In genomic region chr20:51661609-51662178, GRCh38 we compare ENCODE assay signal across 1 cellular context.
TF ChIP-seq lines count a peak whose summit lies in the region.

No MANE protein-coding gene starts in this region.

TF ChIP-seq in HepG2, 621 proteins besides CTCF, POLR2A, EP300 and RAD21 (continued from another document and continues in another):
- no peak; the same call in 1 of the 2 replicates for TF ChIP-seq HNF1B (CRISPR knock-in tag; IDR thresholded peaks at IDR 0.05)
- TF ChIP-seq YEATS4 (CRISPR knock-in tag; IDR thresholded peaks at IDR 0.05; ENCODE audit: borderline replicate concordance): no peak
- TF ChIP-seq ZNF713 (CRISPR knock-in tag; IDR thresholded peaks at IDR 0.05): no peak
- no peak for TF ChIP-seq ZNF576 (CRISPR knock-in tag; IDR thresholded peaks at IDR 0.05)
- no peak for TF ChIP-seq SYNCRIP (IDR thresholded peaks at IDR 0.05; ENCODE audit: insufficient read depth, low read depth, low read length)
- TF ChIP-seq ZFP36L2 (CRISPR knock-in tag; IDR thresholded peaks at IDR 0.05): no peak
- TF ChIP-seq RCOR2 (CRISPR knock-in tag; IDR thresholded peaks at IDR 0.05): peak; percentile 52; the same call in 1 of the 2 replicates
- TF ChIP-seq HMGXB4 (CRISPR knock-in tag; IDR thresholded peaks at IDR 0.05; ENCODE audit: borderline replicate concordance in 1 of 2, low read depth in 1 of 2): no peak
- TF ChIP-seq PLSCR1 (CRISPR knock-in tag; IDR thresholded peaks at IDR 0.05; ENCODE audit: borderline replicate concordance): no peak
- TF ChIP-seq YY1 (IDR thresholded peaks at IDR 0.05; ENCODE audit: insufficient read depth, insufficient replicate concordance, low read depth, low read length): no peak
- no peak for TF ChIP-seq ELF4 (CRISPR knock-in tag; IDR thresholded peaks at IDR 0.05; ENCODE audit: borderline replicate concordance)
- no peak for TF ChIP-seq ZNF17 (CRISPR knock-in tag; IDR thresholded peaks at IDR 0.05)
- TF ChIP-seq ZBTB40 (IDR thresholded peaks at IDR 0.05): no peak
- TF ChIP-seq ZBTB40 (CRISPR knock-in tag; IDR thresholded peaks at IDR 0.05): no peak
- no peak for TF ChIP-seq BATF2 (CRISPR knock-in tag; IDR thresholded peaks at IDR 0.05)
- TF ChIP-seq ZBTB26 (CRISPR knock-in tag; IDR thresholded peaks at IDR 0.05; ENCODE audit: borderline replicate concordance): no peak
- no peak for TF ChIP-seq HINFP (CRISPR knock-in tag; IDR thresholded peaks at IDR 0.05; ENCODE audit: low read depth)
- TF ChIP-seq ZNF644 (CRISPR knock-in tag; IDR thresholded peaks at IDR 0.05; ENCODE audit: low read depth): peak; percentile 52; the same call in 1 of the 2 replicates
- 0 out of 2 replicates have a peak, but pooled peaks have one; percentile 26 for TF ChIP-seq ZNF589 (CRISPR knock-in tag; conservative IDR thresholded peaks at IDR 0.05)
- 0 out of 2 replicates have a peak, but pooled peaks have one; percentile 42 for TF ChIP-seq GATAD1 (CRISPR knock-in tag; IDR thresholded peaks at IDR 0.05)
- no peak for TF ChIP-seq MTA1 (CRISPR knock-in tag; IDR thresholded peaks at IDR 0.05; ENCODE audit: borderline replicate concordance)
- TF ChIP-seq TARDBP (CRISPR knock-in tag; IDR thresholded peaks at IDR 0.05): 0 out of 2 replicates have a peak, but pooled peaks have one; percentile 27
- no peak for TF ChIP-seq SP4 (CRISPR knock-in tag; IDR thresholded peaks at IDR 0.05)
- TF ChIP-seq SMAD9 (CRISPR knock-in tag; IDR thresholded peaks at IDR 0.05): no peak
- no peak for TF ChIP-seq ZNF280D (CRISPR knock-in tag; IDR thresholded peaks at IDR 0.05)
- peak; percentile 54; the same call in 1 of the 2 replicates for TF ChIP-seq NFE2 (CRISPR knock-in tag; IDR thresholded peaks at IDR 0.05)
- peak; percentile 52; the same call in 1 of the 2 replicates for TF ChIP-seq ZKSCAN8 (CRISPR knock-in tag; IDR thresholded peaks at IDR 0.05; ENCODE audit: borderline replicate concordance)
- TF ChIP-seq IKZF5 (CRISPR knock-in tag; IDR thresholded peaks at IDR 0.05): peak; percentile 65; the same call in 1 of the 2 replicates
- peak; percentile 89 for TF ChIP-seq SAP130 (CRISPR knock-in tag; IDR thresholded peaks at IDR 0.05; ENCODE audit: low read depth)
- no peak for TF ChIP-seq ATRX (CRISPR knock-in tag; IDR thresholded peaks at IDR 0.05; ENCODE audit: borderline replicate concordance)
- TF ChIP-seq NFYC (CRISPR knock-in tag; IDR thresholded peaks at IDR 0.05): no peak
- no peak for TF ChIP-seq FOXJ3 (CRISPR knock-in tag; IDR thresholded peaks at IDR 0.05; ENCODE audit: borderline replicate concordance)
- TF ChIP-seq ZSCAN9 (CRISPR knock-in tag; IDR thresholded peaks at IDR 0.05; ENCODE audit: borderline replicate concordance): peak; percentile 66; the same call in 1 of the 2 replicates
- TF ChIP-seq POGZ (CRISPR knock-in tag; IDR thresholded peaks at IDR 0.05): 0 out of 2 replicates have a peak, but pooled peaks have one; percentile 34
- no peak for TF ChIP-seq NFRKB (IDR thresholded peaks at IDR 0.05)
- no peak for TF ChIP-seq SRSF9 (IDR thresholded peaks at IDR 0.05; ENCODE audit: borderline replicate concordance, insufficient read depth, low read depth, low read length, poor library complexity, severe bottlenecking)
- peak; percentile 42; the same call in 1 of the 2 replicates for TF ChIP-seq NCOR1 (IDR thresholded peaks at IDR 0.05; ENCODE audit: borderline replicate concordance, low read length)
- peak; percentile 59; the same call in 1 of the 2 replicates for TF ChIP-seq FOXK2 (IDR thresholded peaks at IDR 0.05)
- TF ChIP-seq KAT7 (CRISPR knock-in tag; IDR thresholded peaks at IDR 0.05; ENCODE audit: borderline replicate concordance): no peak
